ENCODE assay signal across 9 cellular contexts in genomic region chr13:33554919-33555791, GRCh38.
DNase-seq lines count a peak whose midpoint lies in the region; ATAC-seq and TF ChIP-seq lines count a peak whose summit lies in the region.
"Had no signal": no experiment of that assay in that cellular context is flagged by ENCODE, and none has a peak within 500 bp of the region (broad histone marks: within the 10 kb centered on the region; RNA-seq: fewer than 3 reads in every experiment).

No MANE protein-coding gene starts in this region.

- peaks cover 0 to 12% (median 0%) of the 10 kb centered on the region in 4 donors for H3K4me1 ChIP-seq in stomach

- H3K36me3 ChIP-seq in GM06990 (ENCODE audit: control insufficient read depth, insufficient read depth, low read length) (no peaks in the 10 kb centered on the region), stomach (no peaks in the 10 kb centered on the region)

- peak overlapping the region in 1 of 5 donors; percentile 21 for H3K27ac ChIP-seq in stomach

- ATAC-seq in GM19397 (IDR thresholded peaks at IDR 0.05; ENCODE audit: unreplicated experiment) (peak; percentile 70), HG03025 (IDR thresholded peaks at IDR 0.05; ENCODE audit: low FRiP score, unreplicated experiment) (peak; percentile 89)
- ATAC-seq: CD8-positive, alpha-beta T cell had no signal

- intact Hi-C loops in stomach (cut with DNase I; ENCODE audit: low total_unique reads), result no loop called here

- in situ Hi-C loops in astrocyte of the spinal cord (cut with HindIII; ENCODE audit: low sequenced_read_pairs), result no loop called here

- TF ChIP-seq EP300 in stomach (IDR thresholded peaks at IDR 0.05), result no peak

- 53 to 62% (median 58%) methylated on average over 3 of the region's 3 CpGs for WGBS in stomach, 5 donors

- H3K9me3 ChIP-seq in stomach, result no peaks in the 10 kb centered on the region

- TF ChIP-seq POLR2A in stomach (IDR thresholded peaks at IDR 0.05), result no peak

- TF ChIP-seq CTCF in GM06990 (IDR thresholded peaks at IDR 0.05; ENCODE audit: insufficient read depth, low read length, poor library complexity, severe bottlenecking), result no peak
- no peak for TF ChIP-seq CTCF in astrocyte of the spinal cord (IDR thresholded peaks at IDR 0.05; ENCODE audit: low read depth, low read length)
- TF ChIP-seq CTCF in stomach (IDR thresholded peaks at IDR 0.05), result no peak

- H3K27me3 ChIP-seq in GM06990 (replicated peaks; ENCODE audit: control insufficient read depth, insufficient read depth, low read length), result no peaks in the 10 kb centered on the region
- no peaks in the 10 kb centered on the region for H3K27me3 ChIP-seq in stomach

- no peak overlapping the region for H3K4me3 ChIP-seq in GM06990 (replicated peaks; ENCODE audit: low read depth, low read length)
- H3K4me3 ChIP-seq in astrocyte of the spinal cord (ENCODE audit: low read depth, low read length), result no peak overlapping the region
- no peak overlapping the region for H3K4me3 ChIP-seq in stomach

- DNase-seq in GM06990 (ENCODE audit: extremely low read depth, insufficient read length) (peak; percentile 40), astrocyte of the spinal cord (ENCODE audit: low read depth, low spot score) (peak; percentile 29), stomach (no peak), DMS153 (lab: John Stamatoyannopoulos, UW) (no peak), GDM1 (lab: John Stamatoyannopoulos, UW) (no peak)
- DNase-seq in activated CD4-positive, alpha-beta T cell treated with anti-CD3 and anti-CD28 coated beads, Interleukin-2, amount 50 U/mL, for 4 hours, result no peak
- DNase-seq: CD8-positive, alpha-beta T cell had no signal

Comparison
In these comparisons a context has a peak if more than half of its experiments do, and no peak if none do; other contexts are left out.
1. DNase-seq: peak in GM06990 (single experiment) and astrocyte of the spinal cord (single experiment); none in stomach (single experiment), DMS153 (single experiment), activated CD4-positive, alpha-beta T cell treated with anti-CD3 and anti-CD28 coated beads, Interleukin-2, amount 50 U/mL, for 4 hours (0 of 2) and GDM1 (single experiment).